In the genomic region with DNA sequence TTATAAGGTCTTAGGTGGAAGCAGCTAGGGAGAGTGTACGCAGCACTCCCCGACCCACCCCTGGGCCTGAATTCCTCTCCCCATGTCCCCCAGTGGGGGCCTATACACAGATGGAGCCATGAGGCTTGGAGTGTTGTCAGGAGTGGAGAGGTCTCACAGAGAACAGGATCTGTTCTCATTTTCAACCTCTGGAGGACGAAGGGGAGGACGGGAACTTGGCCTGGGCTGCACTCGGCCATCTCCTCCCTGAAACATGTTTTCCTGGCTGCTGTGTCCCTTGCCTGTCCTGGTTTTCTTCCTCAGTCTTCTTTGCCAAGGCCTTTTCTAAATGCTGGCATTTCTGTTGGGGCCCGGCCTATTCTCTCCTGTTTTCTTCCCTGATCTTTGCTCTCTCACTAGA, we compare ENCODE assay signal across 29 cellular contexts. TPM values are rescaled to one million over a fixed set of nuclear protein-coding genes. Genes with fewer than 3 reads are reported as not detected.
DNase-seq lines count a peak whose midpoint lies in the region; ATAC-seq and TF ChIP-seq lines count a peak whose summit lies in the region.
"Had no signal": no experiment of that assay in that cellular context is flagged by ENCODE, and none has a peak within 500 bp of the region (broad histone marks: within the 10 kb centered on the region; RNA-seq: fewer than 3 reads in every experiment).

No MANE protein-coding gene starts in this region.

- H3K4me1 ChIP-seq in esophagus muscularis mucosa, result peaks cover 0 to 17% (median 9%) of the 10 kb centered on the region in 4 donors
- no peaks in the 10 kb centered on the region for H3K4me1 ChIP-seq in spleen
- H3K4me1 ChIP-seq: Peyer's patch, SJCRH30 had no signal

- no peaks in the 10 kb centered on the region for H3K9me3 ChIP-seq in esophagus muscularis mucosa
- no peaks in the 10 kb centered on the region for H3K9me3 ChIP-seq in spleen
- H3K9me3 ChIP-seq: Peyer's patch, SJCRH30 had no signal

- H3K27ac ChIP-seq in esophagus muscularis mucosa (replicated peaks in 1 of 4), result peak overlapping the region in 3 of 4 donors; percentile 34 to 63 (median 53)
- H3K27ac ChIP-seq in spleen, result no peak overlapping the region
- H3K27ac ChIP-seq: Peyer's patch, SJCRH30, WERI-Rb-1 had no signal

- TF ChIP-seq POLR2A in esophagus muscularis mucosa (IDR thresholded peaks at IDR 0.05; ENCODE audit: low read depth) (no peak), spleen (IDR thresholded peaks at IDR 0.05) (no peak)

- H3K27me3 Mint-ChIP-seq in osteocyte (ENCODE audit: unreplicated experiment), result peaks cover 17% of the 10 kb centered on the region

- H3K27ac Mint-ChIP-seq in osteocyte (ENCODE audit: unreplicated experiment), result no peak overlapping the region
- H3K27ac Mint-ChIP-seq: activated naive CD8-positive, alpha-beta T cell treated with anti-CD3 and anti-CD28 coated beads for 36 hours; CD4-positive, alpha-beta T cell had no signal

- H3K36me3 ChIP-seq in esophagus muscularis mucosa (no peaks in the 10 kb centered on the region), spleen (no peaks in the 10 kb centered on the region)
- H3K36me3 ChIP-seq: Peyer's patch, SJCRH30, WERI-Rb-1 had no signal

- WGBS in esophagus muscularis mucosa, result 60% methylated on average over 6 of the region's 6 CpGs
- WGBS in spleen, 5 donors, result 73 to 89% (median 79%) methylated on average over 6 of the region's 6 CpGs

- H3K36me3 Mint-ChIP-seq in osteocyte (ENCODE audit: unreplicated experiment), result no peaks in the 10 kb centered on the region
- H3K36me3 Mint-ChIP-seq: activated naive CD8-positive, alpha-beta T cell treated with anti-CD3 and anti-CD28 coated beads for 36 hours had no signal

- no peaks in the 10 kb centered on the region for H3K4me1 Mint-ChIP-seq in osteocyte (ENCODE audit: unreplicated experiment)
- H3K4me1 Mint-ChIP-seq: activated naive CD8-positive, alpha-beta T cell treated with anti-CD3 and anti-CD28 coated beads for 36 hours had no signal

- no peaks in the 10 kb centered on the region for H3K27me3 ChIP-seq in esophagus muscularis mucosa
- no peaks in the 10 kb centered on the region for H3K27me3 ChIP-seq in spleen (replicated peaks in 1 of 7)
- H3K27me3 ChIP-seq: Peyer's patch had no signal

- peak; percentile 41 for DNase-seq in G401 (ENCODE audit: low spot score)
- no peak for DNase-seq in esophagus muscularis mucosa (ENCODE audit: extremely low spot score)
- peak; percentile 27 for DNase-seq in medulla oblongata (ENCODE audit: extremely low spot score)
- peak; percentile 33 for DNase-seq in spleen
- no peak for DNase-seq in middle frontal gyrus (ENCODE audit: extremely low spot score, low spot score)
- no peak for DNase-seq in osteocyte (ENCODE audit: extremely low spot score, unreplicated experiment)
- DNase-seq: activated CD4-positive, alpha-beta T cell treated with anti-CD3 and anti-CD28 coated beads for 48 hours; activated CD8-positive, alpha-beta memory T cell treated with anti-CD3 and anti-CD28 coated beads for 24 hours; activated effector memory CD4-positive, alpha-beta T cell treated with anti-CD3 and anti-CD28 coated beads, Interleukin-2, amount 50 U/mL, for 16 hours; activated naive CD8-positive, alpha-beta T cell treated with anti-CD3 and anti-CD28 coated beads for 36 hours; CD4-positive, alpha-beta T cell; EL; H7; mesenchymal stem cell; NCI-H1105; NCI-H2029; NCI-H526; SJCRH30; stimulated activated CD4-positive, alpha-beta T cell treated with anti-CD3 and anti-CD28 coated beads, Interleukin-2, amount 100 ng/mL, for 48 hours; T1000; WERI-Rb-1 had no signal

- no peak for TF ChIP-seq CTCF in esophagus muscularis mucosa (IDR thresholded peaks at IDR 0.05)
- TF ChIP-seq CTCF in spleen (IDR thresholded peaks at IDR 0.05 in 8 of 11, conservative IDR thresholded peaks at IDR 0.05 in 3 of 11), result no peak
- TF ChIP-seq CTCF in osteocyte (IDR thresholded peaks at IDR 0.05), result no peak

- H3K9me3 Mint-ChIP-seq in osteocyte (ENCODE audit: unreplicated experiment), result no peaks in the 10 kb centered on the region
- H3K9me3 Mint-ChIP-seq: activated naive CD8-positive, alpha-beta T cell treated with anti-CD3 and anti-CD28 coated beads for 36 hours; CD4-positive, alpha-beta T cell had no signal

- intact Hi-C loops in esophagus muscularis mucosa (cut with DNase I) (no loop called here), spleen (cut with DNase I; ENCODE audit: low total_unique reads) (no loop called here)

- no peak for TF ChIP-seq EP300 in esophagus muscularis mucosa (IDR thresholded peaks at IDR 0.05)

- H3K4me3 Mint-ChIP-seq in osteocyte (ENCODE audit: unreplicated experiment), result no peak overlapping the region
- H3K4me3 Mint-ChIP-seq: activated naive CD8-positive, alpha-beta T cell treated with anti-CD3 and anti-CD28 coated beads for 36 hours; CD4-positive, alpha-beta T cell had no signal

- H3K4me3 ChIP-seq in esophagus muscularis mucosa, result no peak overlapping the region
- no peak overlapping the region for H3K4me3 ChIP-seq in spleen
- H3K4me3 ChIP-seq: Peyer's patch, SJCRH30 had no signal

- in situ Hi-C loops in G401 (cut with HindIII; ENCODE audit: low sequenced_read_pairs), result no loop called here

- no peak for ATAC-seq in HG02610 (IDR thresholded peaks at IDR 0.05; ENCODE audit: unreplicated experiment)
- ATAC-seq in HG03469 (IDR thresholded peaks at IDR 0.05; ENCODE audit: unreplicated experiment), result no peak

RNA-seq across cellular contexts. Expression of a gene that starts 19.2 kb away (rescaled TPM):
- total RNA-seq in G401 (2014; rRNA removed; shearing (Covaris generic)), result not detected in 2 replicates
- total RNA-seq in esophagus muscularis mucosa (10 to 100 TPM; 10.2 to 35.3 (median 25.7) TPM), spleen (1 to 10 TPM in 4 of 7 donors, under 1 TPM in 3; 0.43 to 5.6 (median 1.0) TPM), osteocyte (not detected in 2 replicates)
- polyA plus RNA-seq in spleen, result under 1 TPM; 0.04 to 0.13 (median 0.06) TPM
- total RNA-seq: activated naive CD8-positive, alpha-beta T cell treated with anti-CD3 and anti-CD28 coated beads for 36 hours; CD4-positive, alpha-beta T cell; epithelial cell of proximal tubule; HT-29; M059J; myocyte; renal cortical epithelial cell; SJCRH30 had no signal

Comparison
In these comparisons a context has a peak if more than half of its experiments do, and no peak if none do; other contexts are left out.
1. DNase-seq: peak in G401 (single experiment), medulla oblongata (single experiment) and spleen (single experiment); none in esophagus muscularis mucosa (single experiment), middle frontal gyrus (single experiment) and osteocyte (single experiment).
2. H3K27ac ChIP-seq: peak in esophagus muscularis mucosa (3 of 4); none in spleen (0 of 8).